ENCODE assay signal across 26 cellular contexts in the genomic region with DNA sequence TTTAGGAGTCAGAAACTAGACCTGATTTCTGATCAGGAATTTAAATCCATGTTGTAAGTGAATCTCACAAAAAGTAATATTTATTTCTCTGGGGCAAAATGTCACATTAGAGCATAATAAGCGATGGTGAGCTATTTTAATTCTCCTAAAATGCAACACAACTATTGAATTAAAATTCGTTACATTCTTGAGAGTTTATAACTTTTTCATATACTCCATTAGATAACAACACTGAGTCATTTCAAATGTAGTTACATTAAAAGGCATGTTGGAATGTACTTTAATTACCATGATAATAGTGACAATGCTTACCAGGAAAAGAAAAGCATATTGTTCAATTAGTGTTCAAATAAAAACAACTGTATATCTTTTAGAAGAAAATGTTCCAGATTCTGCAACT.
"Had no signal": no experiment of that assay in that cellular context is flagged by ENCODE, and none has a peak within 500 bp of the region (broad histone marks: within the 10 kb centered on the region; RNA-seq: fewer than 3 reads in every experiment).

No MANE protein-coding gene starts in this region.

- H3K4me1 ChIP-seq: esophagus muscularis mucosa, foreskin keratinocyte, gastrocnemius medialis, heart left ventricle had no signal

- H3K27me3 ChIP-seq: brain microvascular endothelial cell, dorsolateral prefrontal cortex, esophagus muscularis mucosa, foreskin keratinocyte, gastrocnemius medialis, heart left ventricle had no signal

- ATAC-seq: activated naive CD4-positive, alpha-beta T cell treated with anti-CD3 and anti-CD28 coated beads, Interleukin-2, amount 50 U/mL, for 72 hours; activated T-cell treated with anti-CD3 and anti-CD28 coated beads, Interleukin-2, amount 50 U/mL, for 72 hours; foreskin keratinocyte; gastrocnemius medialis; heart left ventricle had no signal

- H3K36me3 ChIP-seq: brain microvascular endothelial cell, esophagus muscularis mucosa, gastrocnemius medialis, heart left ventricle had no signal

- DNase-seq: activated CD4-positive, alpha-beta memory T cell treated with anti-CD3 and anti-CD28 coated beads, Interleukin-2, amount 10 ng/mL, durations not matched to agents 7 days and 5 days; activated CD4-positive, alpha-beta T cell treated with anti-CD3 and anti-CD28 coated beads for 1 hour; activated CD4-positive, alpha-beta T cell treated with anti-CD3 and anti-CD28 coated beads for 4 hours; activated CD4-positive, alpha-beta T cell treated with anti-CD3 and anti-CD28 coated beads, Interleukin-2, amount 10 ng/mL, durations not matched to agents 7 days and 5 days; activated CD4-positive, alpha-beta T cell treated with anti-CD3 and anti-CD28 coated beads, Interleukin-2, amount 50 U/mL, for 4 hours; activated CD8-positive, alpha-beta memory T cell treated with anti-CD3 and anti-CD28 coated beads, Interleukin-2, amount 50 U/mL, for 48 hours; activated gamma-delta T cell; activated naive CD4-positive, alpha-beta T cell; activated naive CD4-positive, alpha-beta T cell treated with anti-CD3 and anti-CD28 coated beads, Interleukin-2, amount 10 ng/mL, durations not matched to agents 7 days and 5 days; activated T-cell treated with anti-CD3 and anti-CD28 coated beads for 4 hours; activated T-cell treated with anti-CD3 and anti-CD28 coated beads, Interleukin-2, amount 50 U/mL, for 24 hours; activated T-cell treated with anti-CD3 and anti-CD28 coated beads, Interleukin-2, amount 50 U/mL, for 72 hours; amniotic stem cell; anterior cingulate cortex; brain microvascular endothelial cell; dorsolateral prefrontal cortex; effector memory CD4-positive, alpha-beta T cell; erythroblast; foreskin keratinocyte; gastrocnemius medialis; glutamatergic neuron; heart left ventricle; T-helper 2 cell had no signal

- H3K27ac ChIP-seq: brain microvascular endothelial cell, coronary artery, dorsolateral prefrontal cortex, esophagus muscularis mucosa, foreskin keratinocyte, gastrocnemius medialis, heart left ventricle had no signal

- H3K9me3 ChIP-seq: esophagus muscularis mucosa, gastrocnemius medialis, heart left ventricle had no signal

- H3K4me3 ChIP-seq: coronary artery, dorsolateral prefrontal cortex, esophagus muscularis mucosa, gastrocnemius medialis, heart left ventricle had no signal
